ENCODE assay signal across 1 cellular context in genomic region chr19:12806242-12807131, GRCh38.
A peak's percentile ranks its signal among the peaks of the same experiment; 100 is the strongest.
TF ChIP-seq lines count a peak whose summit lies in the region.

RNASEH2A (plus strand) TSS chr19:12806584; CDS start chr19:12806674, 90 bp downstream.

TF ChIP-seq in K562, 482 proteins besides CTCF, POLR2A, EP300 and RAD21 (continued from another document and continues in another):
- TF ChIP-seq ZNF318 (IDR thresholded peaks at IDR 0.05; ENCODE audit: borderline replicate concordance in 1 of 2, low read depth in 1 of 2) = no peak
- TF ChIP-seq ZNF609 (CRISPR knock-in tag; IDR thresholded peaks at IDR 0.05; ENCODE audit: borderline replicate concordance) = no peak
- TF ChIP-seq ZNF12 (CRISPR knock-in tag; IDR thresholded peaks at IDR 0.05) = peak; percentile 22; the same call in 1 of the 2 replicates
- TF ChIP-seq ETV1 (tag; conservative IDR thresholded peaks at IDR 0.05; ENCODE audit: low read depth) = peak; percentile 67
- no peak for TF ChIP-seq PHF21A (IDR thresholded peaks at IDR 0.05; ENCODE audit: borderline replicate concordance, low read depth)
- peak; percentile 85 for TF ChIP-seq ETV5 (CRISPR knock-in tag; IDR thresholded peaks at IDR 0.05; ENCODE audit: low read depth)
- no peak for TF ChIP-seq TCF3 (CRISPR knock-in tag; IDR thresholded peaks at IDR 0.05)
- no peak for TF ChIP-seq BDP1 (IDR thresholded peaks at IDR 0.05; ENCODE audit: insufficient read depth, insufficient read length)
- TF ChIP-seq CREBBP (IDR thresholded peaks at IDR 0.05; ENCODE audit: low read depth, low read length) = no peak
- no peak for TF ChIP-seq FOXJ3 (CRISPR knock-in tag; IDR thresholded peaks at IDR 0.05)
- no peak for TF ChIP-seq HDAC6 (IDR thresholded peaks at IDR 0.05; ENCODE audit: low read depth, low read length)
- TF ChIP-seq TSHZ1 (CRISPR knock-in tag; IDR thresholded peaks at IDR 0.05) = no peak
- no peak for TF ChIP-seq ZNF778 (CRISPR knock-in tag; IDR thresholded peaks at IDR 0.05)
- TF ChIP-seq ZNF436 (CRISPR knock-in tag; IDR thresholded peaks at IDR 0.05) = no peak
- no peak for TF ChIP-seq TCFL5 (CRISPR knock-in tag; conservative IDR thresholded peaks at IDR 0.05)
- peak; percentile 85; the same call in 1 of the 2 replicates for TF ChIP-seq HMGXB4 (CRISPR knock-in tag; IDR thresholded peaks at IDR 0.05)
- TF ChIP-seq GATAD2B (IDR thresholded peaks at IDR 0.05; ENCODE audit: borderline replicate concordance) = no peak
- peak; percentile 71 for TF ChIP-seq PKNOX1 (IDR thresholded peaks at IDR 0.05)
- TF ChIP-seq GTF2A2 (tag; IDR thresholded peaks at IDR 0.05) = no peak
- TF ChIP-seq HCFC1 (IDR thresholded peaks at IDR 0.05; ENCODE audit: low read depth, low read length) = peak; percentile 97
- 0 out of 2 replicates have a peak, but pooled peaks have one; percentile 26 for TF ChIP-seq ZBTB9 (CRISPR knock-in tag; IDR thresholded peaks at IDR 0.05)
- no peak for TF ChIP-seq FOXK1 (CRISPR knock-in tag; IDR thresholded peaks at IDR 0.05; ENCODE audit: borderline replicate concordance)
- TF ChIP-seq NFYB (IDR thresholded peaks at IDR 0.05; ENCODE audit: extremely low read depth, insufficient read length) = no peak
- TF ChIP-seq XRCC4 (IDR thresholded peaks at IDR 0.05; ENCODE audit: extremely low read depth, insufficient read depth, insufficient read length) = no peak
- TF ChIP-seq E2F3 (CRISPR knock-in tag; IDR thresholded peaks at IDR 0.05) = 0 out of 2 replicates have a peak, but pooled peaks have one; percentile 73
- no peak for TF ChIP-seq PCBP1 (IDR thresholded peaks at IDR 0.05; ENCODE audit: low read depth, low read length, poor library complexity, severe bottlenecking)
- no peak for TF ChIP-seq TSC22D4 (tag; IDR thresholded peaks at IDR 0.05)
- no peak for TF ChIP-seq MYNN (IDR thresholded peaks at IDR 0.05)
- TF ChIP-seq MYNN (CRISPR knock-in tag; IDR thresholded peaks at IDR 0.05) = no peak
- peak; percentile 69 for TF ChIP-seq NR2C1 (IDR thresholded peaks at IDR 0.05)
- no peak for TF ChIP-seq NR2C1 (tag; IDR thresholded peaks at IDR 0.05)
- TF ChIP-seq GTF3C2 (IDR thresholded peaks at IDR 0.05; ENCODE audit: borderline replicate concordance, extremely low read depth, insufficient read length) = no peak
- no peak for TF ChIP-seq ZNF707 (CRISPR knock-in tag; conservative IDR thresholded peaks at IDR 0.05)
- 0 out of 2 replicates have a peak, but pooled peaks have one; percentile 40 for TF ChIP-seq ZNF75A (CRISPR knock-in tag; IDR thresholded peaks at IDR 0.05)
- TF ChIP-seq NFIC (IDR thresholded peaks at IDR 0.05) = peak; percentile 41; the same call in 1 of the 2 replicates
- no peak for TF ChIP-seq GATA2 (CRISPR knock-in tag; IDR thresholded peaks at IDR 0.05)
- no peak for TF ChIP-seq TARDBP (IDR thresholded peaks at IDR 0.05)
